In the genomic region with DNA sequence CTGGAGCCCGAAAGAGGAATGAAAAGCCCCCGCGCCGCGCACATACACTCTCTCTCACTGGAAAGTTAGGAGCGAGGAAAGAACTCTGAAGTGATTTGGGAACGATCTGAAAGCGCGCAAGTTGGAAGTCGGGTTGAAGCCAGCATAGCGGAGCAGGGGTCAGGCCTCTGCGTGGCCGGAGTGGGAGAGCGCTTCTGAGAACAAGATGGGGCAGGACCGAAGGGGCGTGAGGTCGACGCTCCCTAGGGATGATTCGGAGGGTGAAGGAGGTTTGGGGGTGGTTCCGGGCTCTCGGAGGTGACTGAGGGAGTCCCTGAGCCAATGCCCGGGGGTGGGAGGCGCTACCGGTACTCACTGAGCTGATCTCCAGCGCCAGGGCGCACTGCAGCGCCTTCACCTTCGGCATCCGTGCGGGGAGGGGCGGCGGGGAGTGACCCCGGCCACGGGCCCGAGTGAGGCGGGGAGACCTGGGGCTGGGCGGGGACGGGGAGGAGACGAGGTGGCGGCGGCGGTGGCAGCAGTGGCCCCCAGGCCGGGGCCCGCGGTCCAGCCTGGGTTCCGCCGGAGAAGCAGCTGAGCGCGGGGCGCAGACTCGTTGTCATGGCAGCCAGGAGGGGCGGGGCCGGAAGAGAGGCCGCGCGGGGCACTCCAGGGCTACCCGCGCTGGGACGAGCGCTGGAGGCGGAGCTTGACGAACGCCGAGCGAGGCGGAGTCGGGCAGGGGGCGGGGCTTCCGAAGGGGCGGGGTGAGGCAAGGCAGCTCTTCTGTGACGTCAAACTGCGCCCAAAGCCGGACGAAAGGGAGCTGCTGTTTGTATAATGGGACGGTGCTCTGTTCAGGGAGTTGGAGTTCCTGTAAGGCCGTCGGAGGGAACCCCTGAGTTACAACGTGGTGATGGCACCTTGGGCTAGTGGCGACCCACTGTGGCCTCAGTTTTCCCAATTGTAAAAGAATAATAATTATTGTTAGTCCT, we compare ENCODE assay signal across 8 cellular contexts. TPM values are rescaled to one million over a fixed set of nuclear protein-coding genes. Genes with fewer than 3 reads are reported as not detected.
DNase-seq lines count a peak whose midpoint lies in the region; ATAC-seq and TF ChIP-seq lines count a peak whose summit lies in the region.

A gene (minus strand): TSS at position 602 of the 974 bp plus-strand sequence. CDS start 196 bp downstream, at position 406.

- H3K4me1 ChIP-seq in tibial artery = peaks cover 3 to 27% (median 19%) of the 10 kb centered on the region in 4 donors

- peak within 1 kb of the TSS; percentile 89 to 98 (median 90) for H3K4me3 Mint-ChIP-seq in T-cell

- intact Hi-C loops in left ventricle myocardium superior (cut with micrococcal nuclease) (no loop called here), posterior cingulate gyrus (cut with DNase I) (no loop called here), tibial artery (cut with DNase I; ENCODE audit: low total_unique reads) (no loop called here)

- H3K27ac ChIP-seq in tibial artery = peak within 1 kb of the TSS; percentile 88 to 92

- CTCF ChIA-PET in T-cell (lab: Charles Lee) = interaction anchor here in 1 of 2 donors (0.6 to 1.0 kb wide), 2 partner anchors 21 to 61 kb away, joined by 3 read pairs; no protein-coding TSS in a partner anchor

- DNase-seq in GM06990 (ENCODE audit: extremely low read depth, insufficient read length) = peak; percentile 88
- peak; percentile 85 for DNase-seq in NCI-H1092 (lab: John Stamatoyannopoulos, UW)
- peak; percentile 76 to 96 (median 90) for DNase-seq in T-cell
- peak; percentile 59 to 98 (median 94) for DNase-seq in amygdala (lab: John Stamatoyannopoulos, UW)
- peak; percentile 98 for DNase-seq in left ventricle myocardium superior
- DNase-seq in posterior cingulate gyrus = peak; percentile 93 to 99 (median 98)
- peak; percentile 96 to 99 for DNase-seq in tibial artery

- peak within 1 kb of the TSS; percentile 82 to 83 for H3K27ac Mint-ChIP-seq in T-cell

- no peaks in the 10 kb centered on the region for H3K9me3 ChIP-seq in tibial artery

- POLR2A ChIA-PET in T-cell (lab: Charles Lee) = interaction anchor here (0.6 to 0.7 kb wide), 2 partner anchors 8 to 15 kb away, joined by 8 to 10 read pairs; no protein-coding TSS in a partner anchor

- peaks cover 29 to 37% (median 33%) of the 10 kb centered on the region in 3 donors for H3K4me1 Mint-ChIP-seq in T-cell

- no peak for TF ChIP-seq CTCF in GM06990 (IDR thresholded peaks at IDR 0.05; ENCODE audit: insufficient read depth, low read length, poor library complexity, severe bottlenecking)
- TF ChIP-seq CTCF in tibial artery (IDR thresholded peaks at IDR 0.05) = no peak

- no peaks in the 10 kb centered on the region for H3K36me3 ChIP-seq in GM06990 (ENCODE audit: control insufficient read depth, insufficient read depth, low read length)
- no peaks in the 10 kb centered on the region for H3K36me3 ChIP-seq in tibial artery

- no peaks in the 10 kb centered on the region for H3K9me3 Mint-ChIP-seq in T-cell

- ATAC-seq in HG02588 (IDR thresholded peaks at IDR 0.05; ENCODE audit: unreplicated experiment) (peak; percentile 100), T-cell (replicated peaks in 1 of 4) (peak; percentile 92 to 97 (median 94)), left ventricle myocardium superior (peak; percentile 95)

- no peaks in the 10 kb centered on the region for H3K27me3 ChIP-seq in GM06990 (replicated peaks; ENCODE audit: control insufficient read depth, insufficient read depth, low read length)
- H3K27me3 ChIP-seq in tibial artery = no peaks in the 10 kb centered on the region

- H3K4me3 ChIP-seq in GM06990 (replicated peaks; ENCODE audit: low read depth, low read length) (peak within 1 kb of the TSS; percentile 57), tibial artery (peak within 1 kb of the TSS; percentile 76 to 88)

- peaks cover 0 to 11% of the 10 kb centered on the region in 2 donors for H3K27me3 Mint-ChIP-seq in T-cell

- H3K36me3 Mint-ChIP-seq in T-cell = peaks cover 2% of the 10 kb centered on the region

RNA-seq across cellular contexts. Expression of the gene that starts here (rescaled TPM):
- total RNA-seq in T-cell (1 to 10 TPM; 3.7 to 7.2 (median 4.9) TPM), left ventricle myocardium superior (11.2 TPM)

Comparison
In these comparisons a context has a peak if more than half of its experiments do, and no peak if none do; other contexts are left out.
1. Peak in every context shown above with its lines: DNase-seq, ATAC-seq, H3K4me3 ChIP-seq and H3K27ac ChIP-seq.